ENCODE assay signal across 13 cellular contexts in genomic region chr20:45426621-45427020, GRCh38. TPM values are rescaled to one million over a fixed set of nuclear protein-coding genes. Genes with fewer than 3 reads are reported as not detected.
DNase-seq lines count a peak whose midpoint lies in the region; ATAC-seq and TF ChIP-seq lines count a peak whose summit lies in the region.
"Had no signal": no experiment of that assay in that cellular context is flagged by ENCODE, and none has a peak within 500 bp of the region (broad histone marks: within the 10 kb centered on the region; RNA-seq: fewer than 3 reads in every experiment).

No MANE protein-coding gene starts in this region.

- peaks cover 68% of the 10 kb centered on the region for H3K36me3 Mint-ChIP-seq in CD8-positive, alpha-beta T cell

- no peaks in the 10 kb centered on the region for H3K4me1 Mint-ChIP-seq in CD8-positive, alpha-beta T cell (ENCODE audit: low read depth)

- no peaks in the 10 kb centered on the region for H3K9me3 ChIP-seq in CD8-positive, alpha-beta T cell (ENCODE audit: low read length)
- no peaks in the 10 kb centered on the region for H3K9me3 ChIP-seq in SK-N-MC (ENCODE audit: low read depth, low read length)
- H3K9me3 ChIP-seq: heart left ventricle had no signal

- H3K4me1 ChIP-seq in CD8-positive, alpha-beta T cell (ENCODE audit: insufficient read depth, low read length): no peaks in the 10 kb centered on the region

- no peaks in the 10 kb centered on the region for H3K9me3 Mint-ChIP-seq in CD8-positive, alpha-beta T cell
- H3K9me3 Mint-ChIP-seq: activated CD4-positive, alpha-beta memory T cell treated with anti-CD3 and anti-CD28 coated beads for 36 hours had no signal

- H3K27me3 Mint-ChIP-seq in CD8-positive, alpha-beta T cell (ENCODE audit: low read depth): no peaks in the 10 kb centered on the region
- H3K27me3 Mint-ChIP-seq: activated CD4-positive, alpha-beta memory T cell treated with anti-CD3 and anti-CD28 coated beads for 36 hours had no signal

- TF ChIP-seq CTCF in CD8-positive, alpha-beta T cell (IDR thresholded peaks at IDR 0.05): no peak

- no peak overlapping the region for H3K4me3 Mint-ChIP-seq in CD8-positive, alpha-beta T cell
- H3K4me3 Mint-ChIP-seq: activated CD4-positive, alpha-beta memory T cell treated with anti-CD3 and anti-CD28 coated beads for 36 hours had no signal

- CTCF ChIA-PET in CD8-positive, alpha-beta T cell (lab: Charles Lee): interaction anchor here (0.8 to 15.6 kb wide), 3 partner anchors 11 to 101 kb away, joined by 3 to 490 read pairs (median 12); partner anchors contain the start of gene SYS1

- POLR2A ChIA-PET in CD8-positive, alpha-beta T cell (lab: Charles Lee): no interaction called here

- H3K9ac ChIP-seq in SK-N-MC (ENCODE audit: insufficient read length): no peak overlapping the region
- H3K9ac ChIP-seq: GM23248 had no signal

- peaks cover 28% of the 10 kb centered on the region for H3K36me3 ChIP-seq in CD8-positive, alpha-beta T cell (ENCODE audit: insufficient read depth, low read length)
- peaks cover 31% of the 10 kb centered on the region for H3K36me3 ChIP-seq in SK-N-MC (ENCODE audit: insufficient read depth, low read length)
- peaks cover 16% of the 10 kb centered on the region for H3K36me3 ChIP-seq in H7 (replicated peaks; ENCODE audit: control insufficient read depth, insufficient read depth, low read length)

- DNase-seq in CD8-positive, alpha-beta T cell: no peak
- DNase-seq in SK-N-MC (ENCODE audit: low read depth, low spot score) (no peak), left colon (no peak), GM03348 (ENCODE audit: low spot score) (no peak), H7 (no peak)
- DNase-seq: activated CD4-positive, alpha-beta memory T cell treated with anti-CD3 and anti-CD28 coated beads for 36 hours; amniotic stem cell; GM23248; stimulated activated CD4-positive, alpha-beta T cell treated with anti-CD3 and anti-CD28 coated beads, Interleukin-15, amount 100 ng/mL, for 24 hours; T1000 had no signal

- no peak overlapping the region for H3K27ac Mint-ChIP-seq in CD8-positive, alpha-beta T cell
- H3K27ac Mint-ChIP-seq: activated CD4-positive, alpha-beta memory T cell treated with anti-CD3 and anti-CD28 coated beads for 36 hours had no signal

- intact Hi-C loops in CD8-positive, alpha-beta T cell (cut with DNase I, micrococcal nuclease): no loop called here
- intact Hi-C loops in left colon (cut with DNase I, micrococcal nuclease): no loop called here

- no peak overlapping the region for H3K4me3 ChIP-seq in CD8-positive, alpha-beta T cell (ENCODE audit: low read depth, low read length)
- no peak overlapping the region for H3K4me3 ChIP-seq in SK-N-MC
- no peak overlapping the region for H3K4me3 ChIP-seq in H7 (ENCODE audit: insufficient read depth, low read depth, low read length)
- H3K4me3 ChIP-seq: coronary artery, GM23248, heart left ventricle had no signal

- peak; percentile 23 for ATAC-seq in CD8-positive, alpha-beta T cell
- ATAC-seq in left colon (peak; percentile 9), GM18909 (IDR thresholded peaks at IDR 0.05; ENCODE audit: poor library complexity, unreplicated experiment) (no peak)

- no peaks in the 10 kb centered on the region for H3K27me3 ChIP-seq in CD8-positive, alpha-beta T cell (ENCODE audit: insufficient read depth, low read length)
- no peaks in the 10 kb centered on the region for H3K27me3 ChIP-seq in H7 (ENCODE audit: control insufficient read depth, insufficient read depth, low read length)
- H3K27me3 ChIP-seq: heart left ventricle had no signal

- H3K27ac ChIP-seq in CD8-positive, alpha-beta T cell (ENCODE audit: low read depth, low read length): no peak overlapping the region
- peak overlapping the region; percentile 9; the same call in 1 of the 2 replicates for H3K27ac ChIP-seq in SK-N-MC
- H3K27ac ChIP-seq: GM23248, heart left ventricle had no signal

RNA-seq across cellular contexts. Expression of gene PIGT, which starts 10.7 kb away (rescaled TPM):
- 100 to 1,000 TPM; 213 to 230 TPM for total RNA-seq in CD8-positive, alpha-beta T cell
- total RNA-seq in left colon: 100 to 1,000 TPM; 122 to 152 TPM
- 67.9 and 70.5 TPM in 2 replicates for total RNA-seq in H7 (2014; rRNA removed; shearing (Covaris generic))

RNA-seq across cellular contexts. Expression of gene DBNDD2, which starts 18.5 kb away (rescaled TPM):
- total RNA-seq in CD8-positive, alpha-beta T cell: 10 to 100 TPM; 25.0 to 27.6 TPM
- 100 to 1,000 TPM; 123 to 135 TPM for total RNA-seq in left colon
- total RNA-seq in H7 (2014; rRNA removed; shearing (Covaris generic)): 12.5 and 23.4 TPM in 2 replicates

RNA-seq across cellular contexts. Expression of gene WFDC2, which starts 42.9 kb away (rescaled TPM):
- not detected for total RNA-seq in CD8-positive, alpha-beta T cell
- total RNA-seq in left colon: 100 to 1,000 TPM; 108 to 124 TPM
- 10.0 and 16.5 TPM in 2 replicates for total RNA-seq in H7 (2014; rRNA removed; shearing (Covaris generic))
- total RNA-seq: GM23248 had no signal

RNA-seq across cellular contexts. Expression of gene TP53TG5, which starts 48.5 kb away (rescaled TPM):
- total RNA-seq in CD8-positive, alpha-beta T cell: under 1 TPM in 1 of 2 experiments, not detected in 1; 0.31 TPM
- total RNA-seq in left colon: under 1 TPM; 0.59 to 0.85 TPM
- not detected in 2 replicates for total RNA-seq in H7 (2014; rRNA removed; shearing (Covaris generic))
- total RNA-seq: GM23248 had no signal
